Comparison of ENCODE assay signal across 9 cellular contexts in genomic region chr5:71782393-71782770, GRCh38.
A peak's percentile ranks its signal among the peaks of the same experiment; 100 is the strongest.
DNase-seq lines count a peak whose midpoint lies in the region; ATAC-seq and TF ChIP-seq lines count a peak whose summit lies in the region.
"Had no signal": no experiment of that assay in that cellular context is flagged by ENCODE, and none has a peak within 500 bp of the region (broad histone marks: within the 10 kb centered on the region; RNA-seq: fewer than 3 reads in every experiment).

No MANE protein-coding gene starts in this region.

- no peak for DNase-seq in CD4-positive, alpha-beta T cell
- DNase-seq in glutamatergic neuron (no peak), putamen (ENCODE audit: low spot score) (no peak), NCI-H510A treated with DMSO at 0.1 percent for 48 hours (lab: John Stamatoyannopoulos, UW) (no peak), OCI-M2 (lab: John Stamatoyannopoulos, UW; ENCODE audit: unreplicated experiment) (no peak)
- DNase-seq in activated CD8-positive, alpha-beta memory T cell treated with anti-CD3 and anti-CD28 coated beads, Interleukin-2, amount 50 U/mL, for 48 hours = no peak
- DNase-seq: effector memory CD4-positive, alpha-beta T cell had no signal

- POLR2A ChIA-PET in CD4-positive, alpha-beta T cell (lab: Charles Lee) = no interaction called here

- H3K36me3 Mint-ChIP-seq in CD4-positive, alpha-beta T cell (ENCODE audit: low read depth) = no peaks in the 10 kb centered on the region
- no peaks in the 10 kb centered on the region for H3K36me3 Mint-ChIP-seq in glutamatergic neuron (ENCODE audit: unreplicated experiment)

- CTCF ChIA-PET in CD4-positive, alpha-beta T cell (lab: Charles Lee) = no interaction called here

- no peak for ATAC-seq in CD4-positive, alpha-beta T cell (ENCODE audit: poor library complexity)
- peak; percentile 29 for ATAC-seq in GM19395 (IDR thresholded peaks at IDR 0.05; ENCODE audit: unreplicated experiment)
- peak; percentile 45 for ATAC-seq in HG03378 (IDR thresholded peaks at IDR 0.05; ENCODE audit: unreplicated experiment)

- intact Hi-C loops in CD4-positive, alpha-beta T cell (cut with DNase I, micrococcal nuclease) = loop anchor here in 1 of 2 experiments (5.0 kb wide), 1 partner anchor 525 kb away; no protein-coding TSS in a partner anchor

- peaks cover under 1% of the 10 kb centered on the region for H3K27me3 Mint-ChIP-seq in CD4-positive, alpha-beta T cell
- peaks cover 3% of the 10 kb centered on the region for H3K27me3 Mint-ChIP-seq in glutamatergic neuron (ENCODE audit: unreplicated experiment)

- peak overlapping the region; percentile 69 for H3K4me3 Mint-ChIP-seq in CD4-positive, alpha-beta T cell
- peak overlapping the region; percentile 72 for H3K4me3 Mint-ChIP-seq in glutamatergic neuron (ENCODE audit: unreplicated experiment)

- H3K27ac Mint-ChIP-seq in CD4-positive, alpha-beta T cell = no peak overlapping the region
- peak overlapping the region; percentile 96 for H3K27ac Mint-ChIP-seq in glutamatergic neuron (ENCODE audit: unreplicated experiment)

- H3K4me1 Mint-ChIP-seq in CD4-positive, alpha-beta T cell (ENCODE audit: low read depth) = peaks cover 17% of the 10 kb centered on the region
- peaks cover 43% of the 10 kb centered on the region for H3K4me1 Mint-ChIP-seq in glutamatergic neuron (ENCODE audit: low read depth, unreplicated experiment)

- no peak for TF ChIP-seq CTCF in CD4-positive, alpha-beta T cell (IDR thresholded peaks at IDR 0.05)
- no peak for TF ChIP-seq CTCF in glutamatergic neuron (IDR thresholded peaks at IDR 0.05; ENCODE audit: partially characterized antibody, unreplicated experiment)

- no peak overlapping the region for H3K27ac ChIP-seq in CD4-positive, alpha-beta T cell (ENCODE audit: low read depth, low read length)

- H3K9me3 ChIP-seq in CD4-positive, alpha-beta T cell (ENCODE audit: control insufficient read depth, low read length) = no peaks in the 10 kb centered on the region

- no peaks in the 10 kb centered on the region for H3K9me3 Mint-ChIP-seq in CD4-positive, alpha-beta T cell
- peaks cover 5% of the 10 kb centered on the region for H3K9me3 Mint-ChIP-seq in glutamatergic neuron (ENCODE audit: unreplicated experiment)

- H3K27me3 ChIP-seq in CD4-positive, alpha-beta T cell (ENCODE audit: control insufficient read depth, insufficient read depth, low read length) = no peaks in the 10 kb centered on the region
